ENCODE assay signal across 21 cellular contexts in the genomic region with DNA sequence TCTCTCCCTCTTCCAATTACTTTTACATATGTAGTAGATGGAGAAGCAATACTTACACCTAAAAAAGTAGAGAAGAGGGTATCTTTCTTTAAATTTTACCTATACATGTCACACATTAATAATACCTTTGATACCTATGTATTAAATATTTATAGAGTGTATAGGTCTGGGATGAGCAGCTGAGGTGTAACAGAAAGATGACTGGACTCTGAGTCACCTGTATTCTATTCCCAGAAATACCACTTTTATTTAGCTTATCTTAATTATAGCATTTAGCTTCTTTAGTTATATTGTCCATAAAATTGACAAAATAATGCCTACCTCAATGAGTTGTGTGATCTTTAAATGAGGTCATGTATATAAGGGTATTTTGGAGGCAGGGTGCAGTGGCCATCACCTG. TPM values are rescaled to one million over a fixed set of nuclear protein-coding genes. Genes with fewer than 3 reads are reported as not detected.
"Had no signal": no experiment of that assay in that cellular context is flagged by ENCODE, and none has a peak within 500 bp of the region (broad histone marks: within the 10 kb centered on the region; RNA-seq: fewer than 3 reads in every experiment).

No MANE protein-coding gene starts in this region.

- H3K4me3 ChIP-seq: colonic mucosa, heart left ventricle, psoas muscle, right lobe of liver, spleen, tibial artery, upper lobe of left lung, vagina had no signal

- H3K27ac ChIP-seq: colonic mucosa, heart left ventricle, psoas muscle, right lobe of liver, spleen, tibial artery, upper lobe of left lung, vagina had no signal

- H3K9me3 ChIP-seq: colonic mucosa, heart left ventricle, psoas muscle, right lobe of liver, spleen, tibial artery, upper lobe of left lung, vagina had no signal

- H3K27me3 ChIP-seq: colonic mucosa, heart left ventricle, right lobe of liver, tibial artery, upper lobe of left lung, vagina had no signal

- DNase-seq: colonic mucosa; dermis blood vessel endothelial cell; erythroblast; foreskin melanocyte; heart left ventricle; hippocampal formation; naive thymus-derived CD8-positive, alpha-beta T cell; occipital lobe; psoas muscle; retina; right lobe of liver; spleen; stimulated activated CD4-positive, alpha-beta T cell treated with anti-CD3 and anti-CD28 coated beads, Interleukin-15, amount 100 ng/mL, for 24 hours; stimulated activated CD4-positive, alpha-beta T cell treated with anti-CD3 and anti-CD28 coated beads, Interleukin-1b, Interleukin-23, amount 100 ng/mL, for 48 hours; stimulated activated CD4-positive, alpha-beta T cell treated with anti-CD3 and anti-CD28 coated beads, Interleukin-4, amount 100 ng/mL, for 24 hours; tibial artery; upper lobe of left lung had no signal

- H3K4me1 ChIP-seq: colonic mucosa, heart left ventricle, psoas muscle, right lobe of liver, spleen, tibial artery, upper lobe of left lung, vagina had no signal

- H3K36me3 ChIP-seq: colonic mucosa, heart left ventricle, right lobe of liver, spleen, tibial artery, upper lobe of left lung, vagina had no signal

RNA-seq across cellular contexts. Expression of a gene that starts 30.6 kb away (rescaled TPM):
- total RNA-seq: naive thymus-derived CD8-positive, alpha-beta T cell had no signal
- polyA plus RNA-seq: naive thymus-derived CD8-positive, alpha-beta T cell had no signal

RNA-seq across cellular contexts. Expression of a gene that starts 32.4 kb away (rescaled TPM):
- total RNA-seq: dermis blood vessel endothelial cell; liver; lung microvascular endothelial cell; mononuclear cell; naive thymus-derived CD8-positive, alpha-beta T cell; right lobe of liver; spleen had no signal
- polyA plus RNA-seq: naive thymus-derived CD8-positive, alpha-beta T cell had no signal
